Comparison of ENCODE assay signal across 1 cellular context in genomic region chr1:204465469-204466415, GRCh38.
TF ChIP-seq lines count a peak whose summit lies in the region.

No MANE protein-coding gene starts in this region.

TF ChIP-seq in K562, 482 proteins besides CTCF, POLR2A, EP300 and RAD21 (continued from another document and continues in another):
- TF ChIP-seq AFF4 (CRISPR knock-in tag; IDR thresholded peaks at IDR 0.05) (no peak), ZNF589 (CRISPR knock-in tag; IDR thresholded peaks at IDR 0.05; ENCODE audit: low read depth) (peak; percentile 72; the same call in 1 of the 2 replicates), CBFB (CRISPR knock-in tag; IDR thresholded peaks at IDR 0.05) (no peak), MECOM (CRISPR knock-in tag; IDR thresholded peaks at IDR 0.05) (no peak), KDM5B (IDR thresholded peaks at IDR 0.05; ENCODE audit: insufficient replicate concordance, low read depth, low read length) (no peak), ZNF143 (CRISPR knock-in tag; IDR thresholded peaks at IDR 0.05) (peak; percentile 58; the same call in 1 of the 2 replicates), MGA (IDR thresholded peaks at IDR 0.05) (peak; percentile 81), ZNF212 (CRISPR knock-in tag; IDR thresholded peaks at IDR 0.05) (peak; percentile 43; the same call in 1 of the 2 replicates), HINFP (tag; conservative IDR thresholded peaks at IDR 0.05; ENCODE audit: low read depth) (no peak), FOXP1 (CRISPR knock-in tag; IDR thresholded peaks at IDR 0.05) (no peak), ZNF217 (CRISPR knock-in tag; IDR thresholded peaks at IDR 0.05) (no peak), BACH1 (tag; IDR thresholded peaks at IDR 0.05) (peak; percentile 33; the same call in 1 of the 2 replicates), ZMIZ1 (IDR thresholded peaks at IDR 0.05; ENCODE audit: low read depth in 2 of 2, low read length in 2 of 2) (no peak), MYC (IDR thresholded peaks at IDR 0.05; ENCODE audit: low read depth, low read length) (0 out of 2 replicates have a peak, but pooled peaks have one; percentile 39), MYC (CRISPR knock-in tag; IDR thresholded peaks at IDR 0.05; ENCODE audit: borderline replicate concordance, low read depth) (peak; percentile 46; the same call in 1 of the 2 replicates), GABPA (tag; conservative IDR thresholded peaks at IDR 0.05; ENCODE audit: low read depth) (0 out of 2 replicates have a peak, but pooled peaks have one; percentile 7), ZNF175 (CRISPR knock-in tag; IDR thresholded peaks at IDR 0.05; ENCODE audit: low read depth) (peak; percentile 91), ZNF584 (CRISPR knock-in tag; IDR thresholded peaks at IDR 0.05; ENCODE audit: low read depth) (peak; percentile 80; the same call in 1 of the 2 replicates), MITF (IDR thresholded peaks at IDR 0.05) (no peak)
- TF ChIP-seq, protein P1, sequence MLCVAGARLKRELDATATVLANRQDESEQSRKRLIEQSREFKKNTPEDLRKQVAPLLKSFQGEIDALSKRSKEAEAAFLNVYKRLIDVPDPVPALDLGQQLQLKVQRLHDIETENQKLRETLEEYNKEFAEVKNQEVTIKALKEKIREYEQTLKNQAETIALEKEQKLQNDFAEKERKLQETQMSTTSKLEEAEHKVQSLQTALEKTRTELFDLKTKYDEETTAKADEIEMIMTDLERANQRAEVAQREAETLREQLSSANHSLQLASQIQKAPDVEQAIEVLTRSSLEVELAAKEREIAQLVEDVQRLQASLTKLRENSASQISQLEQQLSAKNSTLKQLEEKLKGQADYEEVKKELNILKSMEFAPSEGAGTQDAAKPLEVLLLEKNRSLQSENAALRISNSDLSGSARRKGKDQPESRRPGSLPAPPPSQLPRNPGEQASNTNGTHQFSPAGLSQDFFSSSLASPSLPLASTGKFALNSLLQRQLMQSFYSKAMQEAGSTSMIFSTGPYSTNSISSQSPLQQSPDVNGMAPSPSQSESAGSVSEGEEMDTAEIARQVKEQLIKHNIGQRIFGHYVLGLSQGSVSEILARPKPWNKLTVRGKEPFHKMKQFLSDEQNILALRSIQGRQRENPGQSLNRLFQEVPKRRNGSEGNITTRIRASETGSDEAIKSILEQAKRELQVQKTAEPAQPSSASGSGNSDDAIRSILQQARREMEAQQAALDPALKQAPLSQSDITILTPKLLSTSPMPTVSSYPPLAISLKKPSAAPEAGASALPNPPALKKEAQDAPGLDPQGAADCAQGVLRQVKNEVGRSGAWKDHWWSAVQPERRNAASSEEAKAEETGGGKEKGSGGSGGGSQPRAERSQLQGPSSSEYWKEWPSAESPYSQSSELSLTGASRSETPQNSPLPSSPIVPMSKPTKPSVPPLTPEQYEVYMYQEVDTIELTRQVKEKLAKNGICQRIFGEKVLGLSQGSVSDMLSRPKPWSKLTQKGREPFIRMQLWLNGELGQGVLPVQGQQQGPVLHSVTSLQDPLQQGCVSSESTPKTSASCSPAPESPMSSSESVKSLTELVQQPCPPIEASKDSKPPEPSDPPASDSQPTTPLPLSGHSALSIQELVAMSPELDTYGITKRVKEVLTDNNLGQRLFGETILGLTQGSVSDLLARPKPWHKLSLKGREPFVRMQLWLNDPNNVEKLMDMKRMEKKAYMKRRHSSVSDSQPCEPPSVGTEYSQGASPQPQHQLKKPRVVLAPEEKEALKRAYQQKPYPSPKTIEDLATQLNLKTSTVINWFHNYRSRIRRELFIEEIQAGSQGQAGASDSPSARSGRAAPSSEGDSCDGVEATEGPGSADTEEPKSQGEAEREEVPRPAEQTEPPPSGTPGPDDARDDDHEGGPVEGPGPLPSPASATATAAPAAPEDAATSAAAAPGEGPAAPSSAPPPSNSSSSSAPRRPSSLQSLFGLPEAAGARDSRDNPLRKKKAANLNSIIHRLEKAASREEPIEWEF (CRISPR knock-in tag; IDR thresholded peaks at IDR 0.05): no peak
- TF ChIP-seq, protein P2, sequence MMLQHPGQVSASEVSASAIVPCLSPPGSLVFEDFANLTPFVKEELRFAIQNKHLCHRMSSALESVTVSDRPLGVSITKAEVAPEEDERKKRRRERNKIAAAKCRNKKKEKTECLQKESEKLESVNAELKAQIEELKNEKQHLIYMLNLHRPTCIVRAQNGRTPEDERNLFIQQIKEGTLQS (IDR thresholded peaks at IDR 0.05): peak; percentile 87
- TF ChIP-seq, protein P2 (CRISPR knock-in tag; conservative IDR thresholded peaks at IDR 0.05): no peak
